ENCODE assay signal across 10 cellular contexts in genomic region chr17:75272848-75273184, GRCh38. TPM values are rescaled to one million over a fixed set of nuclear protein-coding genes. Genes with fewer than 3 reads are reported as not detected.
DNase-seq lines count a peak whose midpoint lies in the region; ATAC-seq, FAIRE-seq and TF ChIP-seq lines count a peak whose summit lies in the region.
"Had no signal": no experiment of that assay in that cellular context is flagged by ENCODE, and none has a peak within 500 bp of the region (broad histone marks: within the 10 kb centered on the region; RNA-seq: fewer than 3 reads in every experiment).

No MANE protein-coding gene starts in this region.

- no peak for TF ChIP-seq POLR2A in A549 (IDR thresholded peaks at IDR 0.05; ENCODE audit: low read length)
- TF ChIP-seq POLR2A in spleen (IDR thresholded peaks at IDR 0.05): no peak

- H4K20me1 ChIP-seq in DOHH2 (ENCODE audit: control insufficient read depth, insufficient read depth, low read depth, low read length): no peaks in the 10 kb centered on the region
- no peaks in the 10 kb centered on the region for H4K20me1 ChIP-seq in hepatocyte (ENCODE audit: insufficient read depth, poor library complexity, severe bottlenecking)

- ATAC-seq in A549 (no peak), T-helper 17 cell (no peak), HG02571 (IDR thresholded peaks at IDR 0.05; ENCODE audit: unreplicated experiment) (no peak), GM19035 (IDR thresholded peaks at IDR 0.05; ENCODE audit: unreplicated experiment) (no peak)

- POLR2A ChIA-PET in A549 (lab: Yijun Ruan, JAX): interaction anchor here (0.8 to 2.6 kb wide), 3 partner anchors 11 to 133 kb away, joined by 3 to 14 read pairs (median 4); partner anchors contain the start of genes GRB2, MRPS7 and SLC25A19

- no peaks in the 10 kb centered on the region for H3K9me3 ChIP-seq in A549
- H3K9me3 ChIP-seq in DOHH2 (ENCODE audit: control insufficient read depth, insufficient read depth, low read length): no peaks in the 10 kb centered on the region
- no peaks in the 10 kb centered on the region for H3K9me3 ChIP-seq in T-helper 17 cell (ENCODE audit: control insufficient read depth, low read length, poor library complexity, severe bottlenecking)
- H3K9me3 ChIP-seq in hepatocyte (ENCODE audit: low read depth): no peaks in the 10 kb centered on the region
- no peaks in the 10 kb centered on the region for H3K9me3 ChIP-seq in spleen
- H3K9me3 ChIP-seq: thyroid gland had no signal

- H3K4me1 ChIP-seq in A549: peaks cover 28% of the 10 kb centered on the region
- peaks cover 31% of the 10 kb centered on the region for H3K4me1 ChIP-seq in DOHH2 (ENCODE audit: control insufficient read depth, low read length)
- H3K4me1 ChIP-seq in hepatocyte (ENCODE audit: insufficient read depth): peaks cover 7% of the 10 kb centered on the region
- H3K4me1 ChIP-seq in spleen: peaks cover 16 to 56% (median 39%) of the 10 kb centered on the region in 6 donors

- H3K36me3 ChIP-seq in DOHH2 (ENCODE audit: control insufficient read depth, low read length): peaks cover 50% of the 10 kb centered on the region
- no peaks in the 10 kb centered on the region for H3K36me3 ChIP-seq in hepatocyte (replicated peaks; ENCODE audit: insufficient read depth, low read depth)
- H3K36me3 ChIP-seq in spleen: peaks cover 0 to 37% (median 7%) of the 10 kb centered on the region in 6 donors
- H3K36me3 ChIP-seq: thyroid gland had no signal

- H3K4me1 Mint-ChIP-seq in T-helper 17 cell: peaks cover 26% of the 10 kb centered on the region

- H3K27me3 ChIP-seq in DOHH2 (ENCODE audit: control insufficient read depth, low read length) (no peaks in the 10 kb centered on the region), hepatocyte (no peaks in the 10 kb centered on the region), spleen (replicated peaks in 1 of 7) (no peaks in the 10 kb centered on the region)
- H3K27me3 ChIP-seq: thyroid gland had no signal

- TF ChIP-seq EP300 in A549 (IDR thresholded peaks at IDR 0.05): no peak

- peaks cover 20% of the 10 kb centered on the region for H3F3A ChIP-seq in DOHH2 (ENCODE audit: control insufficient read depth, insufficient read depth)

- no peak for TF ChIP-seq RAD21 in A549 (conservative IDR thresholded peaks at IDR 0.05 in 1 of 2, IDR thresholded peaks at IDR 0.05 in 1 of 2)

- FAIRE-seq in A549 (lab: Jason Lieb, UNC): no peak

- no peaks in the 10 kb centered on the region for H3K9me2 ChIP-seq in DOHH2 (replicated peaks; ENCODE audit: control insufficient read depth, low read length)
- no peaks in the 10 kb centered on the region for H3K9me2 ChIP-seq in hepatocyte (replicated peaks; ENCODE audit: insufficient read depth)

- TF ChIP-seq CTCF in A549 (IDR thresholded peaks at IDR 0.05) (no peak), DOHH2 (IDR thresholded peaks at IDR 0.05; ENCODE audit: low read depth, low read length, poor library complexity, severe bottlenecking) (no peak), fibroblast of the aortic adventitia (IDR thresholded peaks at IDR 0.05; ENCODE audit: insufficient read depth, low read length) (no peak), hepatocyte (IDR thresholded peaks at IDR 0.05; ENCODE audit: poor library complexity) (no peak), spleen (IDR thresholded peaks at IDR 0.05 in 8 of 11, conservative IDR thresholded peaks at IDR 0.05 in 3 of 11) (no peak)

- intact Hi-C loops in spleen (cut with DNase I; ENCODE audit: low total_unique reads): no loop called here

- H3K4me3 Mint-ChIP-seq in T-helper 17 cell: peak overlapping the region; percentile 90

- no peaks in the 10 kb centered on the region for H3K27me3 Mint-ChIP-seq in T-helper 17 cell

- no peak overlapping the region for H2AFZ ChIP-seq in hepatocyte

- 92% methylated on average over 3 of the region's 3 CpGs for WGBS in A549 (ENCODE audit: missing lambda C conversion rate)
- 92% methylated on average over 3 of the region's 3 CpGs for WGBS in hepatocyte (ENCODE audit: low lambda C conversion rate, missing lambda C conversion rate)
- WGBS in spleen, 5 donors: 61 to 80% (median 66%) methylated on average over 3 of the region's 3 CpGs

- peaks cover 40% of the 10 kb centered on the region for H3K79me2 ChIP-seq in DOHH2 (ENCODE audit: control insufficient read depth, low read length)
- H3K79me2 ChIP-seq in hepatocyte: no peaks in the 10 kb centered on the region

- H3K36me3 Mint-ChIP-seq in T-helper 17 cell (ENCODE audit: low read depth): peaks cover 2% of the 10 kb centered on the region

- H3K4me3 ChIP-seq in A549: no peak overlapping the region
- H3K4me3 ChIP-seq in DOHH2 (ENCODE audit: low read length): peak overlapping the region; percentile 96
- no peak overlapping the region for H3K4me3 ChIP-seq in fibroblast of the aortic adventitia (ENCODE audit: low read depth, low read length)
- H3K4me3 ChIP-seq in hepatocyte: no peak overlapping the region
- no peak overlapping the region for H3K4me3 ChIP-seq in spleen
- H3K4me3 ChIP-seq: thyroid gland had no signal

- CTCF ChIA-PET in A549 (lab: Yijun Ruan, JAX): interaction anchor here (1.0 to 8.4 kb wide), 12 partner anchors 10 to 159 kb away, joined by 3 to 110 read pairs (median 12); partner anchors contain the start of genes GGA3, MRPS7 and SLC25A19

- peak overlapping the region; percentile 95; the same call in 2 of the 3 replicates for H3K4me2 ChIP-seq in A549
- H3K4me2 ChIP-seq in DOHH2 (ENCODE audit: low read length): peak overlapping the region; percentile 66
- no peak overlapping the region for H3K4me2 ChIP-seq in hepatocyte

- DNase-seq in A549 (ENCODE audit: low read depth in 1 of 2, low spot score in 1 of 2): no peak
- no peak for DNase-seq in T-helper 17 cell
- peak; percentile 72 for DNase-seq in fibroblast of the aortic adventitia (ENCODE audit: low read depth)
- DNase-seq in hepatocyte (ENCODE audit: low spot score): no peak
- DNase-seq in spleen: no peak
- DNase-seq: NCI-H1092 treated with DMSO at 0.1 percent for 48 hours, thyroid gland had no signal

- H3K27ac Mint-ChIP-seq in T-helper 17 cell: peak overlapping the region; percentile 81

- H3K27ac ChIP-seq in A549: no peak overlapping the region
- peak overlapping the region; percentile 71 for H3K27ac ChIP-seq in DOHH2 (ENCODE audit: low read depth, low read length)
- H3K27ac ChIP-seq in hepatocyte: no peak overlapping the region
- H3K27ac ChIP-seq in spleen: peak overlapping the region in 2 of 8 donors; percentile 97 to 98
- H3K27ac ChIP-seq: thyroid gland had no signal

TF ChIP-seq in A549, 52 proteins besides CTCF, POLR2A, EP300 and RAD21:
- TF ChIP-seq EHMT2 (IDR thresholded peaks at IDR 0.05; ENCODE audit: low read depth) (no peak), FOXS1 (CRISPR knock-in tag; IDR thresholded peaks at IDR 0.05) (no peak), HOXB5 (CRISPR knock-in tag; IDR thresholded peaks at IDR 0.05) (no peak)

RNA-seq across cellular contexts. Expression of gene MIF4GD, which starts 1.8 kb away (rescaled TPM):
- polyA plus RNA-seq in A549 (2011; rRNA removed) (61.0 and 71.4 TPM in 2 replicates), A549 (2017; fragmentation: RNase III; extraction: RNeasy Plus Mini Kit Qiagen cat#74134 plus additional on column Dnase treatment) (22.2 to 24.6 TPM (median 23.9 TPM) in 3 replicates), hepatocyte (23.6 and 31.4 TPM in 2 replicates), spleen (10 to 100 TPM; 28.2 to 38.0 (median 34.3) TPM)
- polyA plus RNA-seq in A549 (2012; cell fraction: cytosol; rRNA removed): 57.0 and 65.8 TPM in 2 replicates
- polyA plus RNA-seq in A549 (2012; cell fraction: nucleus; rRNA removed): 46.6 and 47.8 TPM in 2 replicates
- 70.5 and 70.8 TPM in 2 replicates for polyA minus RNA-seq in A549 (2011; rRNA and poly(A)+ RNA removed)
- total RNA-seq in T-helper 17 cell (10 to 100 TPM; 27.0 to 35.0 TPM), fibroblast of the aortic adventitia (ENCODE audit: low replicate concordance) (3.8 and 9.9 TPM in 2 replicates), hepatocyte (11.0 and 12.4 TPM in 2 replicates), spleen (10 to 100 TPM; 27.1 to 47.3 (median 38.0) TPM)

RNA-seq across cellular contexts. Expression of gene MRPS7, which starts 11.1 kb away (rescaled TPM):
- polyA plus RNA-seq in A549 (2011; rRNA removed): 144 and 157 TPM in 2 replicates
- 148 and 176 TPM in 2 replicates for polyA plus RNA-seq in A549 (2012; cell fraction: cytosol; rRNA removed)
- polyA plus RNA-seq in A549 (2012; cell fraction: nucleus; rRNA removed): 91.3 and 93.4 TPM in 2 replicates
- 161 to 164 TPM (median 163 TPM) in 3 replicates for polyA plus RNA-seq in A549 (2017; fragmentation: RNase III; extraction: RNeasy Plus Mini Kit Qiagen cat#74134 plus additional on column Dnase treatment)
- 76.8 and 97.2 TPM in 2 replicates for polyA minus RNA-seq in A549 (2011; rRNA and poly(A)+ RNA removed)
- 10 to 100 TPM; 33.9 to 35.6 TPM for total RNA-seq in T-helper 17 cell
- total RNA-seq in fibroblast of the aortic adventitia (ENCODE audit: low replicate concordance): 31.0 and 83.6 TPM in 2 replicates
- 43.4 and 47.5 TPM in 2 replicates for total RNA-seq in hepatocyte
- polyA plus RNA-seq in hepatocyte: 94.9 and 102 TPM in 2 replicates
- 10 to 100 TPM; 32.2 to 38.4 (median 35.1) TPM for total RNA-seq in spleen
- polyA plus RNA-seq in spleen: 10 to 100 TPM; 39.1 to 62.7 (median 47.2) TPM

RNA-seq across cellular contexts. Expression of gene GGA3, which starts 11.4 kb away (rescaled TPM):
- polyA plus RNA-seq in A549 (2011; rRNA removed) (40.9 and 43.6 TPM in 2 replicates), A549 (2017; fragmentation: RNase III; extraction: RNeasy Plus Mini Kit Qiagen cat#74134 plus additional on column Dnase treatment) (34.5 to 42.8 TPM (median 35.8 TPM) in 3 replicates), hepatocyte (20.2 and 26.0 TPM in 2 replicates), spleen (10 to 100 TPM; 14.1 to 37.9 (median 26.9) TPM)
- polyA plus RNA-seq in A549 (2012; cell fraction: cytosol; rRNA removed): 33.7 and 38.1 TPM in 2 replicates
- 183 and 227 TPM in 2 replicates for polyA plus RNA-seq in A549 (2012; cell fraction: nucleus; rRNA removed)
- polyA minus RNA-seq in A549 (2011; rRNA and poly(A)+ RNA removed): 66.4 and 91.5 TPM in 2 replicates
- total RNA-seq in T-helper 17 cell (10 to 100 TPM; 85.4 to 89.1 TPM), fibroblast of the aortic adventitia (ENCODE audit: low replicate concordance) (8.7 and 14.0 TPM in 2 replicates), hepatocyte (17.7 and 24.4 TPM in 2 replicates), spleen (10 to 100 TPM; 38.0 to 73.7 (median 65.2) TPM)

RNA-seq across cellular contexts. Expression of gene SLC25A19, which starts 16.4 kb away (rescaled TPM):
- polyA plus RNA-seq in A549 (2011; rRNA removed) (14.8 and 15.3 TPM in 2 replicates), A549 (2017; fragmentation: RNase III; extraction: RNeasy Plus Mini Kit Qiagen cat#74134 plus additional on column Dnase treatment) (13.7 to 16.4 TPM (median 14.9 TPM) in 3 replicates), hepatocyte (7.6 and 8.4 TPM in 2 replicates), spleen (10 to 100 TPM; 18.5 to 21.2 (median 19.2) TPM)
- 32.0 and 35.2 TPM in 2 replicates for polyA plus RNA-seq in A549 (2012; cell fraction: cytosol; rRNA removed)
- 27.7 and 28.9 TPM in 2 replicates for polyA plus RNA-seq in A549 (2012; cell fraction: nucleus; rRNA removed)
- polyA minus RNA-seq in A549 (2011; rRNA and poly(A)+ RNA removed): 14.5 and 15.7 TPM in 2 replicates
- total RNA-seq in T-helper 17 cell (10 to 100 TPM; 13.7 to 15.1 TPM), fibroblast of the aortic adventitia (ENCODE audit: low replicate concordance) (8.7 and 11.0 TPM in 2 replicates), hepatocyte (4.6 and 10.8 TPM in 2 replicates), spleen (10 to 100 TPM; 12.4 to 32.5 (median 19.1) TPM)
